In genomic region chr15:47588968-47589367, GRCh38 we compare ENCODE assay signal across 1 cellular context.
TF ChIP-seq lines count a peak whose summit lies in the region.

No MANE protein-coding gene starts in this region.

TF ChIP-seq in WTC11, 78 proteins besides CTCF, POLR2A, EP300 and RAD21:
- TF ChIP-seq SOX15 (CRISPR knock-in tag; IDR thresholded peaks at IDR 0.05), result no peak
- TF ChIP-seq EMX1 (CRISPR knock-in tag; IDR thresholded peaks at IDR 0.05), result no peak
- TF ChIP-seq CDX4 (CRISPR knock-in tag; IDR thresholded peaks at IDR 0.05; ENCODE audit: borderline replicate concordance), result no peak
- TF ChIP-seq ZNF396 (CRISPR knock-in tag; IDR thresholded peaks at IDR 0.05; ENCODE audit: borderline replicate concordance), result no peak
- no peak for TF ChIP-seq ZBTB43 (CRISPR knock-in tag; IDR thresholded peaks at IDR 0.05)
- no peak for TF ChIP-seq PRRX2 (CRISPR knock-in tag; IDR thresholded peaks at IDR 0.05)
- no peak for TF ChIP-seq CREB1 (CRISPR knock-in tag; IDR thresholded peaks at IDR 0.05)
- TF ChIP-seq ETV6 (CRISPR knock-in tag; IDR thresholded peaks at IDR 0.05), result no peak
- TF ChIP-seq ZMAT4 (CRISPR knock-in tag; IDR thresholded peaks at IDR 0.05), result no peak
- TF ChIP-seq ZNF121 (CRISPR knock-in tag; IDR thresholded peaks at IDR 0.05), result no peak
- TF ChIP-seq FOXP4 (CRISPR knock-in tag; IDR thresholded peaks at IDR 0.05), result no peak
- TF ChIP-seq ARID4B (CRISPR knock-in tag; IDR thresholded peaks at IDR 0.05; ENCODE audit: borderline replicate concordance), result no peak
- no peak for TF ChIP-seq JUN (CRISPR knock-in tag; IDR thresholded peaks at IDR 0.05)
- TF ChIP-seq USF2 (CRISPR knock-in tag; IDR thresholded peaks at IDR 0.05), result no peak; the same call in 1 of the 2 replicates
- TF ChIP-seq E2F1 (CRISPR knock-in tag; IDR thresholded peaks at IDR 0.05), result no peak
- TF ChIP-seq FOXK1 (CRISPR knock-in tag; IDR thresholded peaks at IDR 0.05), result no peak
- no peak for TF ChIP-seq ESRRA (CRISPR knock-in tag; IDR thresholded peaks at IDR 0.05; ENCODE audit: borderline replicate concordance)
- TF ChIP-seq ZNF671 (CRISPR knock-in tag; IDR thresholded peaks at IDR 0.05), result no peak
